ENCODE assay signal across 29 cellular contexts in genomic region chr19:14478113-14478545, GRCh38. TPM values are rescaled to one million over a fixed set of nuclear protein-coding genes. Genes with fewer than 3 reads are reported as not detected.
DNase-seq lines count a peak whose midpoint lies in the region; ATAC-seq and TF ChIP-seq lines count a peak whose summit lies in the region.
"Had no signal": no experiment of that assay in that cellular context is flagged by ENCODE, and none has a peak within 500 bp of the region (broad histone marks: within the 10 kb centered on the region; RNA-seq: fewer than 3 reads in every experiment).

No MANE protein-coding gene starts in this region.

- no peak for TF ChIP-seq POLR2A in gastrocnemius medialis (IDR thresholded peaks at IDR 0.05)

- H3K4me1 ChIP-seq in A673 (ENCODE audit: insufficient read depth, low read length, poor library complexity, severe bottlenecking) (peaks cover 33% of the 10 kb centered on the region), PC-3 (ENCODE audit: insufficient read depth, low read length) (peaks cover 27% of the 10 kb centered on the region), hepatocyte (ENCODE audit: insufficient read depth) (peaks cover 26% of the 10 kb centered on the region), gastrocnemius medialis (peaks cover 0 to 7% of the 10 kb centered on the region in 2 donors), GM23338 (ENCODE audit: insufficient read depth) (peaks cover 12% of the 10 kb centered on the region)
- H3K4me1 ChIP-seq: pancreas had no signal

- no peak overlapping the region for H3K9ac ChIP-seq in PC-3 (ENCODE audit: low read length)
- H3K9ac ChIP-seq: KMS-11 had no signal

- no peaks in the 10 kb centered on the region for H3F3A ChIP-seq in PC-3 (ENCODE audit: low read length, unreplicated experiment)
- peaks cover 12% of the 10 kb centered on the region for H3F3A ChIP-seq in GM23338 (replicated peaks; ENCODE audit: low read depth)

- peaks cover 27% of the 10 kb centered on the region for H3K4me1 Mint-ChIP-seq in GM23338

- H3K9me3 Mint-ChIP-seq in GM23338 = no peaks in the 10 kb centered on the region
- H3K9me3 Mint-ChIP-seq: H9; immature natural killer cell; naive thymus-derived CD8-positive, alpha-beta T cell had no signal

- H3K4me2 ChIP-seq in PC-3 (ENCODE audit: low read length) = no peak overlapping the region
- no peak overlapping the region for H3K4me2 ChIP-seq in hepatocyte
- H3K4me2 ChIP-seq in GM23338 = no peak overlapping the region
- H3K4me2 ChIP-seq: KMS-11 had no signal

- no peaks in the 10 kb centered on the region for H3K9me2 ChIP-seq in PC-3 (replicated peaks; ENCODE audit: low read length)
- H3K9me2 ChIP-seq in hepatocyte (replicated peaks; ENCODE audit: insufficient read depth) = no peaks in the 10 kb centered on the region
- H3K9me2 ChIP-seq in GM23338 (ENCODE audit: insufficient read depth) = no peaks in the 10 kb centered on the region

- H4K20me1 ChIP-seq in PC-3 (ENCODE audit: low read length) (peaks cover 7% of the 10 kb centered on the region; the same call in 1 of the 2 replicates), hepatocyte (ENCODE audit: insufficient read depth, poor library complexity, severe bottlenecking) (peaks cover 3% of the 10 kb centered on the region), GM23338 (replicated peaks; ENCODE audit: insufficient read depth) (no peaks in the 10 kb centered on the region; the same call in 1 of the 2 replicates)

- in situ Hi-C loops in gastrocnemius medialis (cut with MboI; ENCODE audit: low sequenced_read_pairs in 4 of 4) = no loop called here

- H3K9me3 ChIP-seq in A673 (ENCODE audit: low read depth, low read length, poor library complexity, severe bottlenecking) = no peaks in the 10 kb centered on the region
- no peaks in the 10 kb centered on the region for H3K9me3 ChIP-seq in PC-3 (ENCODE audit: low read length)
- H3K9me3 ChIP-seq in hepatocyte (ENCODE audit: low read depth) = no peaks in the 10 kb centered on the region
- H3K9me3 ChIP-seq in gastrocnemius medialis = no peaks in the 10 kb centered on the region
- H3K9me3 ChIP-seq: BLaER1 treated with 17β-estradiol and CSF1 and Interleukin-3, amounts not matched to agents 10 nM and 100 nM; pancreas; Peyer's patch; right atrium auricular region; thoracic aorta had no signal

- no peak overlapping the region for H3K27ac Mint-ChIP-seq in GM23338

- peaks cover 15% of the 10 kb centered on the region; the same call in 1 of the 2 replicates for H3K79me2 ChIP-seq in PC-3 (ENCODE audit: low read length)
- no peaks in the 10 kb centered on the region for H3K79me2 ChIP-seq in hepatocyte
- no peaks in the 10 kb centered on the region for H3K79me2 ChIP-seq in GM23338 (replicated peaks; ENCODE audit: insufficient read depth)

- intact Hi-C loops in A673 (cut with micrococcal nuclease; ENCODE audit: unreplicated experiment) = loop anchor here (5.0 kb wide), 1 partner anchor 116 kb away; no protein-coding TSS in a partner anchor
- intact Hi-C loops in PC-3 (cut with micrococcal nuclease) = loop anchor here (10.0 kb wide), 1 partner anchor 343 kb away; the partner anchor contains the start of gene ASF1B
- intact Hi-C loops in gastrocnemius medialis (cut with DNase I; ENCODE audit: low total_unique reads) = no loop called here

- H3K27me3 ChIP-seq in A673 (replicated peaks; ENCODE audit: insufficient read depth, low read depth, low read length, poor library complexity) (no peaks in the 10 kb centered on the region), PC-3 (ENCODE audit: low read length) (no peaks in the 10 kb centered on the region), hepatocyte (no peaks in the 10 kb centered on the region), gastrocnemius medialis (peaks cover 17 to 30% (median 27%) of the 10 kb centered on the region in 3 donors), GM23338 (ENCODE audit: insufficient read depth) (peaks cover 12% of the 10 kb centered on the region)
- H3K27me3 ChIP-seq: pancreas had no signal

- no TSS peak for BruUV-seq in A673 (replicated peaks; lab: Mats Ljungman, UMichigan)
- BruUV-seq in PC-3 (replicated peaks; lab: Mats Ljungman, UMichigan) = TSS peak; percentile 61

- H2AFZ ChIP-seq in PC-3 (ENCODE audit: low read length) = no peak overlapping the region
- no peak overlapping the region for H2AFZ ChIP-seq in hepatocyte
- no peak overlapping the region for H2AFZ ChIP-seq in GM23338

- H3K36me3 ChIP-seq in A673 (ENCODE audit: insufficient read depth, low read length, poor library complexity, severe bottlenecking) (peaks cover 12% of the 10 kb centered on the region), PC-3 (ENCODE audit: low read depth, low read length) (peaks cover 42% of the 10 kb centered on the region), hepatocyte (replicated peaks; ENCODE audit: insufficient read depth, low read depth) (peaks cover 4% of the 10 kb centered on the region), gastrocnemius medialis (peaks cover 0 to 29% of the 10 kb centered on the region in 2 donors), GM23338 (ENCODE audit: insufficient read depth) (peaks cover 5% of the 10 kb centered on the region; the same call in 1 of the 2 replicates)
- H3K36me3 ChIP-seq: pancreas had no signal

- TF ChIP-seq CTCF in A673 (conservative IDR thresholded peaks at IDR 0.05; ENCODE audit: low read depth, low read length) (no peak), PC-3 (conservative IDR thresholded peaks at IDR 0.05; ENCODE audit: low read depth, low read length) (no peak), hepatocyte (IDR thresholded peaks at IDR 0.05; ENCODE audit: poor library complexity) (no peak), gastrocnemius medialis (IDR thresholded peaks at IDR 0.05 in 4 of 5, conservative IDR thresholded peaks at IDR 0.05 in 1 of 5) (no peak), GM23338 (conservative IDR thresholded peaks at IDR 0.05; ENCODE audit: low read depth in 2 of 2) (no peak)

- H3K4me3 Mint-ChIP-seq in GM23338 = no peak overlapping the region
- H3K4me3 Mint-ChIP-seq: H9; immature natural killer cell; naive thymus-derived CD8-positive, alpha-beta T cell; T-helper 17 cell had no signal

- H3K27ac ChIP-seq in A673 (ENCODE audit: low read depth, low read length, poor library complexity, severe bottlenecking) = peak overlapping the region; percentile 55
- H3K27ac ChIP-seq in PC-3 (ENCODE audit: low read length) = no peak overlapping the region
- H3K27ac ChIP-seq in hepatocyte = peak overlapping the region; percentile 72
- H3K27ac ChIP-seq in gastrocnemius medialis = no peak overlapping the region
- no peak overlapping the region for H3K27ac ChIP-seq in GM23338 (ENCODE audit: low read depth)
- H3K27ac ChIP-seq: BLaER1 treated with 17β-estradiol and CSF1 and Interleukin-3, amounts not matched to agents 10 nM and 100 nM; KMS-11; pancreas; right atrium auricular region; thoracic aorta had no signal

- CTCF ChIA-PET in A673 (lab: Charles Lee) = interaction anchor here (0.8 to 1.1 kb wide), 2 partner anchors 116 to 342 kb away, joined by 3 read pairs; partner anchors contain the start of gene ASF1B
- CTCF ChIA-PET in PC-3 (lab: Charles Lee) = interaction anchor here (0.5 kb wide), 1 partner anchor 22 kb away, joined by 11 read pairs; no protein-coding TSS in a partner anchor

- H3K27me3 Mint-ChIP-seq in GM23338 (ENCODE audit: insufficient read depth, low read depth, poor library complexity) = peaks cover 21% of the 10 kb centered on the region

- DNase-seq in A673 (ENCODE audit: low spot score) (no peak), PC-3 (no peak), hepatocyte (ENCODE audit: low spot score) (no peak), NCI-H524 (lab: John Stamatoyannopoulos, UW) (no peak), gastrocnemius medialis (no peak), GM23338 (ENCODE audit: low spot score) (no peak)
- DNase-seq: activated CD4-positive, alpha-beta T cell treated with anti-CD3 and anti-CD28 coated beads for 4 hours; activated CD8-positive, alpha-beta memory T cell treated with anti-CD3 and anti-CD28 coated beads for 24 hours; activated gamma-delta T cell; activated T-cell treated with anti-CD3 and anti-CD28 coated beads, Interleukin-2, amount 50 U/mL, for 1 hour; cerebellar nuclear complex; COR-L47; H9; hippocampal formation; immature natural killer cell; midbrain; MV-4-11; naive thymus-derived CD8-positive, alpha-beta T cell; NCI-H146; NCI-H510A; Peyer's patch; stimulated activated naive CD4-positive, alpha-beta T cell treated with Interleukin-2 at 50 U/mL for 16 hours; T-helper 17 cell had no signal

- no peak for ATAC-seq in PC-3
- ATAC-seq in gastrocnemius medialis = no peak
- no peak for ATAC-seq in GM23338
- ATAC-seq: left lobe of liver; naive thymus-derived CD8-positive, alpha-beta T cell; pancreas; T-helper 17 cell had no signal

- POLR2A ChIA-PET in A673 (lab: Charles Lee; ENCODE audit: low non-redundant PET) (no interaction called here), PC-3 (lab: Charles Lee; ENCODE audit: unreplicated experiment) (interaction anchor here (0.6 kb wide), 1 partner anchor 9 kb away, joined by 6 read pairs; no protein-coding TSS in a partner anchor)

- H3K36me3 Mint-ChIP-seq in GM23338 (ENCODE audit: low read depth) = peaks cover 21% of the 10 kb centered on the region

- 92% methylated on average over 22 of the region's 24 CpGs for WGBS in hepatocyte (ENCODE audit: low lambda C conversion rate, missing lambda C conversion rate)

- H3K4me3 ChIP-seq in A673 (ENCODE audit: low read depth, low read length, poor library complexity, severe bottlenecking) = no peak overlapping the region
- H3K4me3 ChIP-seq in PC-3 (ENCODE audit: low read length) = no peak overlapping the region
- no peak overlapping the region for H3K4me3 ChIP-seq in hepatocyte
- H3K4me3 ChIP-seq in gastrocnemius medialis = no peak overlapping the region
- no peak overlapping the region for H3K4me3 ChIP-seq in GM23338
- H3K4me3 ChIP-seq: BLaER1 treated with 17β-estradiol and CSF1 and Interleukin-3, amounts not matched to agents 10 nM and 100 nM; pancreas; Peyer's patch; right atrium auricular region; thoracic aorta had no signal

RNA-seq across cellular contexts. Expression of gene PTGER1, which starts 3.0 kb away (rescaled TPM):
- total RNA-seq in A673 (2021) = 0.72 TPM in 1 of 2 replicates, not detected in the other
- total RNA-seq in PC-3 (2014; rRNA removed) = 2.2 and 2.4 TPM in 2 replicates
- total RNA-seq in hepatocyte = 0.60 and 2.8 TPM in 2 replicates
- 3.5 and 7.6 TPM in 2 replicates for polyA plus RNA-seq in hepatocyte
- total RNA-seq in gastrocnemius medialis = under 1 TPM in 1 of 4 donors, not detected in 3; 0.29 TPM
- total RNA-seq in GM23338 (2014; rRNA removed; shearing (Covaris generic)) = 1.2 TPM in 1 of 2 replicates, not detected in the other
- 0.56 and 0.57 TPM in 2 replicates for polyA plus RNA-seq in GM23338 (2016; fragmentation: Nextera tagmentation; extraction: Ambion mirVana)
- total RNA-seq: naive thymus-derived CD8-positive, alpha-beta T cell; Peyer's patch; right atrium auricular region; T-helper 17 cell had no signal
- polyA plus RNA-seq: naive thymus-derived CD8-positive, alpha-beta T cell had no signal

RNA-seq across cellular contexts. Expression of gene GIPC1, which starts 17.8 kb away (rescaled TPM):
- total RNA-seq in A673 (2021) (59.4 and 61.7 TPM in 2 replicates), PC-3 (2014; rRNA removed) (538 and 671 TPM in 2 replicates), hepatocyte (102 and 127 TPM in 2 replicates), gastrocnemius medialis (10 to 100 TPM; 18.4 to 70.3 (median 54.7) TPM)
- polyA plus RNA-seq in hepatocyte (186 and 201 TPM in 2 replicates), GM23338 (2016; fragmentation: Nextera tagmentation; extraction: Ambion mirVana) (50.9 and 51.6 TPM in 2 replicates)
- 92.3 and 106 TPM in 2 replicates for total RNA-seq in GM23338 (2014; rRNA removed; shearing (Covaris generic))

RNA-seq across cellular contexts. Expression of gene DNAJB1, which starts 40.1 kb away (rescaled TPM):
- 105 and 122 TPM in 2 replicates for total RNA-seq in A673 (2021)
- 167 and 178 TPM in 2 replicates for total RNA-seq in PC-3 (2014; rRNA removed)
- total RNA-seq in hepatocyte = 104 and 112 TPM in 2 replicates
- polyA plus RNA-seq in hepatocyte = 179 and 185 TPM in 2 replicates
- total RNA-seq in gastrocnemius medialis = 10 to 100 TPM; 12.3 to 27.3 (median 16.6) TPM
- total RNA-seq in GM23338 (2014; rRNA removed; shearing (Covaris generic)) = 53.3 TPM in 2 replicates
- polyA plus RNA-seq in GM23338 (2016; fragmentation: Nextera tagmentation; extraction: Ambion mirVana) = 43.2 and 44.0 TPM in 2 replicates

RNA-seq across cellular contexts. Expression of gene PKN1, which starts 45.0 kb away (rescaled TPM):
- 91.4 and 127 TPM in 2 replicates for total RNA-seq in A673 (2021)
- 186 and 238 TPM in 2 replicates for total RNA-seq in PC-3 (2014; rRNA removed)
- 57.4 and 61.4 TPM in 2 replicates for total RNA-seq in hepatocyte
- 83.3 and 88.5 TPM in 2 replicates for polyA plus RNA-seq in hepatocyte
- 100 to 1,000 TPM in 1 of 4 donors, 10 to 100 TPM in 3; 52.1 to 130 (median 81.3) TPM for total RNA-seq in gastrocnemius medialis
- 147 and 201 TPM in 2 replicates for total RNA-seq in GM23338 (2014; rRNA removed; shearing (Covaris generic))
- 86.8 and 106 TPM in 2 replicates for polyA plus RNA-seq in GM23338 (2016; fragmentation: Nextera tagmentation; extraction: Ambion mirVana)

RNA-seq across cellular contexts. Expression of gene TECR, which starts 51.3 kb away (rescaled TPM):
- total RNA-seq in A673 (2021) (189 and 203 TPM in 2 replicates), PC-3 (2014; rRNA removed) (144 and 145 TPM in 2 replicates), hepatocyte (65.3 and 102 TPM in 2 replicates), gastrocnemius medialis (100 to 1,000 TPM in 2 of 4 donors, 10 to 100 TPM in 2; 56.2 to 155 (median 113) TPM)
- polyA plus RNA-seq in hepatocyte (366 and 370 TPM in 2 replicates), GM23338 (2016; fragmentation: Nextera tagmentation; extraction: Ambion mirVana) (268 and 277 TPM in 2 replicates)
- total RNA-seq in GM23338 (2014; rRNA removed; shearing (Covaris generic)) = 104 and 107 TPM in 2 replicates

Comparison
In these comparisons a context has a peak if more than half of its experiments do, and no peak if none do; other contexts are left out.
1. H3K27ac ChIP-seq: peak in A673 (single experiment) and hepatocyte (single experiment); none in PC-3 (single experiment), gastrocnemius medialis (0 of 4) and GM23338 (single experiment).